9 cellular contexts compared by ENCODE assay signal in the genomic region with DNA sequence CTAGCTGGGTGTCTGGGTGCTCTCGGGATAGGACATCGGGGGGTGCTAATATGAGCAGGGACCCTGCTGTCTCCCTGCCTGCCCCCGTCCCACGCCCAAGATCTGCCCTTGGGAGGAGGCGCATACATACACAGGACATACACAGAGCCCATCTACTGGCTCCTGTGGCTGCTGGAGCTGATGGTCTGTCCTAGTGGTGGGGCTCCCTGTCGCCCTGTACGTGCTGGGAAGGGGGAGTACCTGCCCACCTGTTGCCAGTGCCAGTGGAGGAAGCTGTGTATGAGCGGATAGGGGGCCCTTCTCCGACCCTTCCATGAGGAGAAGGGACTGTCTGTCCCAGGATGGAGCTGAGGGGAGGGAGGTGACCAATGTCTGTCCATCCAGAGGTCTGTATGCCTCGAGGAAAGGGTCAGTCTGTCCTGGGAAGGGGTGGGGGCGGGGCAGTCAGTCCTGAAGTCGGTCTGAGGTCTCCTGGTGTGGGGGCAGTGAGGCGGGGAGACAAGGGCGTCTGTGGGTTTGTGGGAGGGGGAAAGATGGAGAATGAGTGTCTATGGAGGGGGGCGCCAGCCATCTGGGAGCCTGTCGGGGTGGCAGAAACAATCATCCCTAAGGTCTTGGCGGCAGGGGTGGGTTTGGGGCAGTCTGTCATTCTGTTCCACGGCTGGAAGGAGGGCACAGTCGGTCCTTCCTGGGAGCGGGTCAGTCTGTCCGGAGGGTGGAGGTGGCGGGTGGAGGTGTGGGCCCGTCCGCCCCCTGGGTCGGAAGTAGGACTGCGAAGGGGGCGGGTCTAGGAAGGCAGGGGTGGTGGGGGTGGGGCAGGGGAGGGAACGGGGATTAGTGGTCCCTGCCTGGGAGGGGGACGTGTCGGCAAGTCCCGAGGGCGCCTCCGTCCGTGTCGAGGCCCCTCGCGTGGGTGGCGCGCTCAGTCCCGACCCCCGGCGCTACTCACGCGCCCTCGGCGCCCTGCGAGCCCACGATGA. TPM values are rescaled to one million over a fixed set of nuclear protein-coding genes. Genes with fewer than 3 reads are reported as not detected.
A peak's percentile ranks its signal among the peaks of the same experiment; 100 is the strongest.
DNase-seq lines count a peak whose midpoint lies in the region; ATAC-seq, FAIRE-seq and TF ChIP-seq lines count a peak whose summit lies in the region.
"Had no signal": no experiment of that assay in that cellular context is flagged by ENCODE, and none has a peak within 500 bp of the region (broad histone marks: within the 10 kb centered on the region; RNA-seq: fewer than 3 reads in every experiment).

No MANE protein-coding gene starts in this region.

- peak overlapping the region; percentile 80; the same call in 1 of the 2 replicates for H2AFZ ChIP-seq in Karpas-422 (ENCODE audit: low read length)
- H2AFZ ChIP-seq in K562 (ENCODE audit: low read depth, low read length), result peak overlapping the region; percentile 80

- no TSS peak for BruUV-seq in K562 (replicated peaks; lab: Mats Ljungman, UMichigan)

- CTCF ChIA-PET in K562 (lab: Yijun Ruan, JAX; ENCODE audit: low intra/inter-chr PET ratio), result interaction anchor here (0.6 to 1.2 kb wide), 2 partner anchors 63 to 65 kb away, joined by 3 read pairs; no protein-coding TSS in a partner anchor

- H3K36me3 ChIP-seq in Karpas-422 (ENCODE audit: insufficient read depth, low read length) (peaks cover 3% of the 10 kb centered on the region; the same call in 1 of the 2 replicates), K562 (ENCODE audit: control insufficient read depth, insufficient read depth, low read length) (peaks cover 12% of the 10 kb centered on the region; the same call in 1 of the 3 replicates), kidney epithelial cell (ENCODE audit: control insufficient read depth, insufficient read depth, low read length) (no peaks in the 10 kb centered on the region)

- peak; percentile 5 for DNase-seq in ELF-1 (ENCODE audit: low read depth, low spot score)
- DNase-seq in Karpas-422, result peak; percentile 69
- DNase-seq in K562 (ENCODE audit: extremely low read depth in 1 of 4, low spot score in 3 of 4), result peak; percentile 48 to 82 (median 74)
- no peak for DNase-seq in kidney epithelial cell (ENCODE audit: low read depth)
- DNase-seq in substantia nigra (lab: John Stamatoyannopoulos, UW), result peak in 8 of 49 donors; percentile 32 to 60 (median 44)
- no peak for DNase-seq in NCI-H128 (lab: John Stamatoyannopoulos, UW; ENCODE audit: unreplicated experiment)
- no peak for DNase-seq in middle frontal gyrus (ENCODE audit: extremely low spot score, low spot score)

- no peaks in the 10 kb centered on the region for H3K9me3 ChIP-seq in Karpas-422 (ENCODE audit: low read length)
- H3K9me3 ChIP-seq in K562 (replicated peaks; ENCODE audit: control insufficient read depth, insufficient read depth, low read depth, low read length), result no peaks in the 10 kb centered on the region

- H3K4me3 ChIP-seq in Karpas-422 (ENCODE audit: low read length), result peak overlapping the region; percentile 93
- H3K4me3 ChIP-seq in K562, result peak overlapping the region; percentile 69
- H3K4me3 ChIP-seq in kidney epithelial cell (ENCODE audit: low read depth, low read length), result peak overlapping the region; percentile 67

- H4K20me1 ChIP-seq in Karpas-422 (ENCODE audit: insufficient read depth, low read depth, low read length) (peaks cover 4% of the 10 kb centered on the region; the same call in 1 of the 2 replicates), K562 (replicated peaks; ENCODE audit: control insufficient read depth, insufficient read depth, low read length) (no peaks in the 10 kb centered on the region)

- WGBS in K562 (ENCODE audit: insufficient coverage, low coverage, missing lambda C conversion rate), result 47% methylated on average over 11 of the region's 48 CpGs

- TF ChIP-seq CTCF in K562 (IDR thresholded peaks at IDR 0.05 in 2 of 3, conservative IDR thresholded peaks at IDR 0.05 in 1 of 3; ENCODE audit: insufficient read depth in 2 of 3, low read depth in 1 of 3, low read length in 3 of 3) (no peak), kidney epithelial cell (IDR thresholded peaks at IDR 0.05; ENCODE audit: insufficient read depth, low read length, poor library complexity, severe bottlenecking) (no peak)

- no peak for TF ChIP-seq EP300 in K562 (IDR thresholded peaks at IDR 0.05; ENCODE audit: low read length)

- intact Hi-C loops in K562 (cut with micrococcal nuclease), result loop anchor here (2.0 kb wide), 1 partner anchor 37 kb away; the partner anchor contains the start of gene CASTOR1

- peaks cover 30% of the 10 kb centered on the region for H3K4me1 ChIP-seq in Karpas-422 (ENCODE audit: low read length)
- H3K4me1 ChIP-seq in K562 (replicated peaks in 1 of 2; ENCODE audit: control insufficient read depth in 2 of 2, insufficient read depth in 2 of 2, low read length in 2 of 2), result peaks cover 24 to 28% of the 10 kb centered on the region in 2 experiments; a peak in 4 of 5 replicates

- H3K9me2 ChIP-seq in Karpas-422 (replicated peaks; ENCODE audit: insufficient read depth, low read length), result no peaks in the 10 kb centered on the region

- peak; percentile 36 for ATAC-seq in GM21528 (IDR thresholded peaks at IDR 0.05; ENCODE audit: low FRiP score, unreplicated experiment)
- peak; percentile 75 for ATAC-seq in K562

- peaks cover 25% of the 10 kb centered on the region for H3K79me2 ChIP-seq in Karpas-422 (ENCODE audit: low read length)
- H3K79me2 ChIP-seq in K562 (ENCODE audit: control insufficient read depth, insufficient read depth, low read length), result peaks cover 11% of the 10 kb centered on the region

- TF ChIP-seq RAD21 in K562 (CRISPR knock-in tag; conservative IDR thresholded peaks at IDR 0.05 in 1 of 2, IDR thresholded peaks at IDR 0.05 in 1 of 2), result no peak

- TF ChIP-seq POLR2A in K562 (conservative IDR thresholded peaks at IDR 0.05), result no peak

- H3K9ac ChIP-seq in Karpas-422 (ENCODE audit: low read length), result peak overlapping the region; percentile 95
- H3K9ac ChIP-seq in K562 (ENCODE audit: insufficient read depth in 1 of 2, low read depth in 2 of 2, low read length in 2 of 2), result peak overlapping the region; percentile 44 to 91; a peak in 3 of 4 replicates

- H3K9me1 ChIP-seq in K562 (ENCODE audit: control insufficient read depth, insufficient read depth, low read length), result no peaks in the 10 kb centered on the region

- in situ Hi-C loops in K562 (cut with MboI), result no loop called here

- H3K27me3 ChIP-seq in Karpas-422 (ENCODE audit: low read length) (no peaks in the 10 kb centered on the region), K562 (ENCODE audit: control insufficient read depth in 2 of 2, insufficient read depth in 2 of 2, low read length in 2 of 2) (no peaks in the 10 kb centered on the region), kidney epithelial cell (ENCODE audit: control insufficient read depth, insufficient read depth, low read length) (no peaks in the 10 kb centered on the region)

- FAIRE-seq in K562 (lab: Jason Lieb, UNC), result no peak
- FAIRE-seq: TTC549 had no signal

- peak overlapping the region; percentile 88 for H3K4me2 ChIP-seq in Karpas-422 (ENCODE audit: low read depth, low read length, poor library complexity, severe bottlenecking)
- H3K4me2 ChIP-seq in K562 (ENCODE audit: insufficient read depth, low read length), result peak overlapping the region; percentile 66

- POLR2A ChIA-PET in K562 (lab: Yijun Ruan, JAX), result interaction anchor here (0.6 to 1.8 kb wide), 5 partner anchors 10 to 186 kb away, joined by 3 to 7 read pairs (median 3); partner anchors contain the start of genes CCDC157 and SF3A1

- H3K27ac ChIP-seq in Karpas-422 (ENCODE audit: low read length) (no peak overlapping the region), K562 (ENCODE audit: extremely low read depth, low read depth, low read length) (peak overlapping the region; percentile 62; the same call in 2 of the 3 replicates), substantia nigra (ENCODE audit: low read depth, low read length, poor library complexity, severe bottlenecking) (peak overlapping the region; percentile 59)

RNA-seq across cellular contexts. Expression of gene TBC1D10A, which starts 0.7 kb away (rescaled TPM):
- 7.6 and 16.9 TPM in 2 replicates for total RNA-seq in Karpas-422 (2014; rRNA removed; shearing (Covaris generic); ENCODE audit: low replicate concordance)
- total RNA-seq in K562 (2011; cell fraction: chromatin; rRNA removed; ENCODE audit: low replicate concordance), result 11.9 and 35.0 TPM in 2 replicates
- total RNA-seq in K562 (2011; cell fraction: nucleolus; rRNA removed), result 24.2 and 26.7 TPM in 2 replicates
- 15.3 and 17.6 TPM in 2 replicates for total RNA-seq in K562 (2011; cell fraction: nucleoplasm; rRNA removed)
- total RNA-seq in K562 (2014; rRNA removed), result 7.5 and 7.8 TPM in 2 replicates
- 2.0 and 2.3 TPM in 2 replicates for total RNA-seq in K562 (2014; rRNA removed; fragmentation: Illumina TruSeq; extraction: Trizol)
- 4.6 and 5.0 TPM in 2 replicates for total RNA-seq in K562 (2015; rRNA removed; fragmentation: Illumina TruSeq; extraction: Trizol)
- 9.8 and 10.4 TPM in 2 replicates for total RNA-seq in K562 (2021)
- 6.0 and 8.2 TPM in 2 replicates for polyA plus RNA-seq in K562 (2011; rRNA removed)
- polyA plus RNA-seq in K562 (2011; cell fraction: cytosol; rRNA removed), result 7.5 and 14.2 TPM in 2 replicates
- 19.8 and 29.9 TPM in 2 replicates for polyA plus RNA-seq in K562 (2011; cell fraction: nucleus; rRNA removed)
- polyA plus RNA-seq in K562 (2012), result 5.9 and 11.4 TPM in 2 replicates
- 4.3 and 6.2 TPM in 2 replicates for polyA plus RNA-seq in K562 (2014; fragmentation: Illumina TruSeq; extraction: Trizol)
- under 1 TPM; 0.13 to 0.18 TPM for polyA plus RNA-seq in K562 (2014; fragmentation: Nextera tagmentation; extraction: Ambion mirVana)
- polyA plus RNA-seq in K562 (2014; rRNA removed), result 5.8 and 7.9 TPM in 2 replicates
- polyA minus RNA-seq in K562 (2011; rRNA and poly(A)+ RNA removed), result 4.2 and 5.3 TPM in 2 replicates
- polyA minus RNA-seq in K562 (2011; cell fraction: cytosol; rRNA and poly(A)+ RNA removed), result 5.8 and 6.6 TPM in 2 replicates
- polyA minus RNA-seq in K562 (2011; cell fraction: nucleus; rRNA and poly(A)+ RNA removed), result 7.9 and 9.3 TPM in 2 replicates
- total RNA-seq in kidney epithelial cell, result 21.6 and 23.9 TPM in 2 replicates

RNA-seq across cellular contexts. Expression of gene SF3A1, which starts 30.7 kb away (rescaled TPM):
- 79.0 and 111 TPM in 2 replicates for total RNA-seq in Karpas-422 (2014; rRNA removed; shearing (Covaris generic); ENCODE audit: low replicate concordance)
- total RNA-seq in K562 (2011; cell fraction: chromatin; rRNA removed; ENCODE audit: low replicate concordance), result 97.8 and 155 TPM in 2 replicates
- total RNA-seq in K562 (2011; cell fraction: nucleolus; rRNA removed), result 57.5 and 59.2 TPM in 2 replicates
- 64.3 and 68.5 TPM in 2 replicates for total RNA-seq in K562 (2011; cell fraction: nucleoplasm; rRNA removed)
- total RNA-seq in K562 (2014; rRNA removed), result 53.7 and 89.0 TPM in 2 replicates
- 12.3 and 12.8 TPM in 2 replicates for total RNA-seq in K562 (2014; rRNA removed; fragmentation: Illumina TruSeq; extraction: Trizol)
- 13.0 and 21.3 TPM in 2 replicates for total RNA-seq in K562 (2015; rRNA removed; fragmentation: Illumina TruSeq; extraction: Trizol)
- 223 and 228 TPM in 2 replicates for total RNA-seq in K562 (2021)
- polyA plus RNA-seq in K562 (2011; rRNA removed), result 8.6 and 29.3 TPM in 2 replicates
- 13.3 and 16.5 TPM in 2 replicates for polyA plus RNA-seq in K562 (2011; cell fraction: cytosol; rRNA removed)
- polyA plus RNA-seq in K562 (2011; cell fraction: nucleus; rRNA removed), result 39.0 and 54.0 TPM in 2 replicates
- 151 and 159 TPM in 2 replicates for polyA plus RNA-seq in K562 (2012)
- 113 and 116 TPM in 2 replicates for polyA plus RNA-seq in K562 (2014; fragmentation: Illumina TruSeq; extraction: Trizol)
- polyA plus RNA-seq in K562 (2014; fragmentation: Nextera tagmentation; extraction: Ambion mirVana), result 1 to 10 TPM; 6.7 to 8.2 TPM
- polyA plus RNA-seq in K562 (2014; rRNA removed), result 29.4 and 38.3 TPM in 2 replicates
- polyA minus RNA-seq in K562 (2011; rRNA and poly(A)+ RNA removed), result 25.9 and 43.8 TPM in 2 replicates
- polyA minus RNA-seq in K562 (2011; cell fraction: cytosol; rRNA and poly(A)+ RNA removed), result 99.3 and 217 TPM in 2 replicates
- polyA minus RNA-seq in K562 (2011; cell fraction: nucleus; rRNA and poly(A)+ RNA removed), result 39.0 and 40.8 TPM in 2 replicates
- 50.2 and 54.8 TPM in 2 replicates for total RNA-seq in kidney epithelial cell

RNA-seq across cellular contexts. Expression of gene CCDC157, which starts 30.8 kb away (rescaled TPM):
- total RNA-seq in Karpas-422 (2014; rRNA removed; shearing (Covaris generic); ENCODE audit: low replicate concordance), result 0.69 and 0.82 TPM in 2 replicates
- total RNA-seq in K562 (2011; cell fraction: chromatin; rRNA removed; ENCODE audit: low replicate concordance), result 1.1 and 2.6 TPM in 2 replicates
- 2.2 and 2.4 TPM in 2 replicates for total RNA-seq in K562 (2011; cell fraction: nucleolus; rRNA removed)
- 1.3 and 1.4 TPM in 2 replicates for total RNA-seq in K562 (2011; cell fraction: nucleoplasm; rRNA removed)
- 1.00 and 1.0 TPM in 2 replicates for total RNA-seq in K562 (2014; rRNA removed)
- total RNA-seq in K562 (2014; rRNA removed; fragmentation: Illumina TruSeq; extraction: Trizol), result 0.18 and 0.22 TPM in 2 replicates
- 0.34 and 0.47 TPM in 2 replicates for total RNA-seq in K562 (2015; rRNA removed; fragmentation: Illumina TruSeq; extraction: Trizol)
- 0.80 and 0.85 TPM in 2 replicates for total RNA-seq in K562 (2021)
- polyA plus RNA-seq in K562 (2011; rRNA removed), result 1.3 and 1.4 TPM in 2 replicates
- 2.2 and 3.5 TPM in 2 replicates for polyA plus RNA-seq in K562 (2011; cell fraction: cytosol; rRNA removed)
- polyA plus RNA-seq in K562 (2011; cell fraction: nucleus; rRNA removed), result 1.9 and 3.3 TPM in 2 replicates
- 0.96 and 1.1 TPM in 2 replicates for polyA plus RNA-seq in K562 (2012)
- polyA plus RNA-seq in K562 (2014; fragmentation: Illumina TruSeq; extraction: Trizol), result 0.68 and 0.94 TPM in 2 replicates
- under 1 TPM; 0.04 to 0.18 TPM for polyA plus RNA-seq in K562 (2014; fragmentation: Nextera tagmentation; extraction: Ambion mirVana)
- polyA plus RNA-seq in K562 (2014; rRNA removed), result 0.85 and 0.95 TPM in 2 replicates
- 0.33 and 0.46 TPM in 2 replicates for polyA minus RNA-seq in K562 (2011; rRNA and poly(A)+ RNA removed)
- polyA minus RNA-seq in K562 (2011; cell fraction: cytosol; rRNA and poly(A)+ RNA removed), result not detected in 2 replicates
- 0.67 and 1.8 TPM in 2 replicates for polyA minus RNA-seq in K562 (2011; cell fraction: nucleus; rRNA and poly(A)+ RNA removed)
- total RNA-seq in kidney epithelial cell, result 13.1 and 14.6 TPM in 2 replicates

RNA-seq across cellular contexts. Expression of gene CASTOR1, which starts 36.7 kb away (rescaled TPM):
- 3.2 and 8.4 TPM in 2 replicates for total RNA-seq in Karpas-422 (2014; rRNA removed; shearing (Covaris generic); ENCODE audit: low replicate concordance)
- total RNA-seq in K562 (2011; cell fraction: chromatin; rRNA removed; ENCODE audit: low replicate concordance), result 2.1 and 7.3 TPM in 2 replicates
- total RNA-seq in K562 (2011; cell fraction: nucleolus; rRNA removed), result 5.5 and 6.8 TPM in 2 replicates
- 2.4 and 4.0 TPM in 2 replicates for total RNA-seq in K562 (2011; cell fraction: nucleoplasm; rRNA removed)
- total RNA-seq in K562 (2014; rRNA removed) (1.2 and 1.3 TPM in 2 replicates), K562 (2014; rRNA removed; fragmentation: Illumina TruSeq; extraction: Trizol) (0.47 TPM in 1 of 2 replicates, not detected in the other), K562 (2015; rRNA removed; fragmentation: Illumina TruSeq; extraction: Trizol) (0.72 and 1.1 TPM in 2 replicates), K562 (2021) (2.6 and 3.1 TPM in 2 replicates), kidney epithelial cell (10.5 and 18.7 TPM in 2 replicates)
- polyA plus RNA-seq in K562 (2011; rRNA removed) (2.5 and 3.2 TPM in 2 replicates), K562 (2014; fragmentation: Illumina TruSeq; extraction: Trizol) (0.96 and 0.98 TPM in 2 replicates), K562 (2014; fragmentation: Nextera tagmentation; extraction: Ambion mirVana) (under 1 TPM; 0.35 to 0.56 TPM), K562 (2014; rRNA removed) (1.3 and 1.9 TPM in 2 replicates)
- 3.5 and 7.9 TPM in 2 replicates for polyA plus RNA-seq in K562 (2011; cell fraction: cytosol; rRNA removed)
- 10.1 and 12.6 TPM in 2 replicates for polyA plus RNA-seq in K562 (2011; cell fraction: nucleus; rRNA removed)
- polyA plus RNA-seq in K562 (2012), result 2.1 and 2.2 TPM in 2 replicates
- 0.49 and 0.90 TPM in 2 replicates for polyA minus RNA-seq in K562 (2011; rRNA and poly(A)+ RNA removed)
- 2.3 TPM in 1 of 2 replicates, not detected in the other for polyA minus RNA-seq in K562 (2011; cell fraction: cytosol; rRNA and poly(A)+ RNA removed)
- polyA minus RNA-seq in K562 (2011; cell fraction: nucleus; rRNA and poly(A)+ RNA removed), result 2.6 and 4.6 TPM in 2 replicates

RNA-seq across cellular contexts. Expression of gene OSM, which starts 59.4 kb away (rescaled TPM):
- not detected in 2 replicates for total RNA-seq in Karpas-422 (2014; rRNA removed; shearing (Covaris generic); ENCODE audit: low replicate concordance)
- total RNA-seq in K562 (2011; cell fraction: chromatin; rRNA removed; ENCODE audit: low replicate concordance), result 1.8 and 2.3 TPM in 2 replicates
- total RNA-seq in K562 (2011; cell fraction: nucleolus; rRNA removed), result 1.0 and 1.2 TPM in 2 replicates
- 0.73 and 1.8 TPM in 2 replicates for total RNA-seq in K562 (2011; cell fraction: nucleoplasm; rRNA removed)
- total RNA-seq in K562 (2014; rRNA removed) (not detected in 2 replicates), K562 (2014; rRNA removed; fragmentation: Illumina TruSeq; extraction: Trizol) (not detected in 2 replicates), K562 (2015; rRNA removed; fragmentation: Illumina TruSeq; extraction: Trizol) (not detected in 2 replicates), K562 (2021) (not detected in 2 replicates), kidney epithelial cell (not detected in 2 replicates)
- polyA plus RNA-seq in K562 (2011; rRNA removed) (0.08 and 0.22 TPM in 2 replicates), K562 (2014; fragmentation: Illumina TruSeq; extraction: Trizol) (not detected in 2 replicates), K562 (2014; fragmentation: Nextera tagmentation; extraction: Ambion mirVana) (not detected), K562 (2014; rRNA removed) (not detected in 2 replicates)
- 0.04 and 0.06 TPM in 2 replicates for polyA plus RNA-seq in K562 (2011; cell fraction: cytosol; rRNA removed)
- 0.24 and 1.6 TPM in 2 replicates for polyA plus RNA-seq in K562 (2011; cell fraction: nucleus; rRNA removed)
- not detected in 2 replicates for polyA plus RNA-seq in K562 (2012)
- not detected in 2 replicates for polyA minus RNA-seq in K562 (2011; rRNA and poly(A)+ RNA removed)
- not detected in 2 replicates for polyA minus RNA-seq in K562 (2011; cell fraction: cytosol; rRNA and poly(A)+ RNA removed)
- polyA minus RNA-seq in K562 (2011; cell fraction: nucleus; rRNA and poly(A)+ RNA removed), result 0.13 TPM in 1 of 2 replicates, not detected in the other

Comparison
In these comparisons a context has a peak if more than half of its experiments do, and no peak if none do; other contexts are left out.
1. DNase-seq: peak in ELF-1 (single experiment), Karpas-422 (single experiment) and K562 (4 of 4); none in kidney epithelial cell (single experiment), NCI-H128 (single experiment) and middle frontal gyrus (single experiment).
2. Peak in every context shown above with its lines, with median percentiles within 50 percentile points of each other: H3K4me3 ChIP-seq.